1 cellular context compared by ENCODE assay signal in the genomic region with DNA sequence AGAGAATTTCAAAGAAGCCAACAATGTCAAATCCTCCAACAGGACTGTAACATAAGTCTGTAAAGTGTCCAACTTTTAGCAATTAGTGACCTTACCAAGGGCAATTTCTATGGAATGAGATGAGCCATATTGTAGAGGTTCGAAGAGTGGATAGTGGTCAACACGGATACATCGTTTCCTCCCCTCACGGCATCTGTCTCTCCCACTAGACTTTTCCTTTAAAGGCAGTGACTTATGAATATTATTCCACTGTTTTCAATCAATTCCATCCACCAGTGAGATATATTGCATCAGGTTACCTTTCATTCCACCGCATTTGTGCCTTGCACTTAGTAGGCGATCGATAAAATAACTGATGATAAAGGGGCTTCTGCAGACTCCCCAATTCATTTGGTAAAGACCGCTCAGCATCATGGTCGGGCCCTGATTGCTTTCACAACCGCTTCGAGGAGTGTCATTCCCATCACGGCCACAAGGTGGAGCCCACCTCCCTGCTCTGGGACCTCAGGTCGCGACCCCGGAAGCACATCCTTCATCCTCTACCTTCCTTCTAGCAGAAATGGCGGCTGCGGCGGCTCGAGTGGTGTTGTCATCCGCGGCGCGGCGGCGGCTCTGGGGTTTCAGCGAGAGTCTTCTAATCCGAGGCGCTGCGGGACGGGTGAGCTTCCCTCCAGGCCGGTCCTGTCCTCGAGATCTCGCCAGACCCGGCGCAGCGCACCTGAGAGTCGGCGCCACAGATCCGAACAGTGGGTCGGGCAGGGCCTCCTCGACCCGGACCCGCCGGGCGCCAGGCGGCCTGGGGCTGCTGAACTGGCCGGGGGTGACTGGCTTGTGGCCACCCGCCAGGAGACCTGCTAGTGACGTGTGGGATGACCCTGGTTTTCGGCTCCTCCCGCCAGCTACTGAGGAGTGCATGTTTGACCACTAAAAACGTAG.
TF ChIP-seq lines count a peak whose summit lies in the region.

A gene with protein sequence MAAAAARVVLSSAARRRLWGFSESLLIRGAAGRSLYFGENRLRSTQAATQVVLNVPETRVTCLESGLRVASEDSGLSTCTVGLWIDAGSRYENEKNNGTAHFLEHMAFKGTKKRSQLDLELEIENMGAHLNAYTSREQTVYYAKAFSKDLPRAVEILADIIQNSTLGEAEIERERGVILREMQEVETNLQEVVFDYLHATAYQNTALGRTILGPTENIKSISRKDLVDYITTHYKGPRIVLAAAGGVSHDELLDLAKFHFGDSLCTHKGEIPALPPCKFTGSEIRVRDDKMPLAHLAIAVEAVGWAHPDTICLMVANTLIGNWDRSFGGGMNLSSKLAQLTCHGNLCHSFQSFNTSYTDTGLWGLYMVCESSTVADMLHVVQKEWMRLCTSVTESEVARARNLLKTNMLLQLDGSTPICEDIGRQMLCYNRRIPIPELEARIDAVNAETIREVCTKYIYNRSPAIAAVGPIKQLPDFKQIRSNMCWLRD (plus strand): TSS at position 535 of the 936 bp plus-strand sequence. CDS start 25 bp downstream, at position 560.

TF ChIP-seq in HEK293, 187 proteins besides CTCF, POLR2A, EP300 and RAD21 (continued from another document and continues in another):
- TF ChIP-seq, protein P1, sequence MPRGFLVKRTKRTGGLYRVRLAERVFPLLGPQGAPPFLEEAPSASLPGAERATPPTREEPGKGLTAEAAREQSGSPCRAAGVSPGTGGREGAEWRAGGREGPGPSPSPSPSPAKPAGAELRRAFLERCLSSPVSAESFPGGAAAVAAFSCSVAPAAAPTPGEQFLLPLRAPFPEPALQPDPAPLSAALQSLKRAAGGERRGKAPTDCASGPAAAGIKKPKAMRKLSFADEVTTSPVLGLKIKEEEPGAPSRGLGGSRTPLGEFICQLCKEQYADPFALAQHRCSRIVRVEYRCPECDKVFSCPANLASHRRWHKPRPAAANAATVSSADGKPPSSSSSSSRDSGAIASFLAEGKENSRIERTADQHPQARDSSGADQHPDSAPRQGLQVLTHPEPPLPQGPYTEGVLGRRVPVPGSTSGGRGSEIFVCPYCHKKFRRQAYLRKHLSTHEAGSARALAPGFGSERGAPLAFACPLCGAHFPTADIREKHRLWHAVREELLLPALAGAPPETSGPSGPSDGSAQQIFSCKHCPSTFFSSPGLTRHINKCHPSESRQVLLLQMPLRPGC (tag by site-specific recombination; IDR thresholded peaks at IDR 0.05): 0 out of 2 replicates have a peak, but pooled peaks have one; percentile 32
- TF ChIP-seq ZNF266 (tag by site-specific recombination; IDR thresholded peaks at IDR 0.05; ENCODE audit: low read depth): no peak
- TF ChIP-seq, protein P2, sequence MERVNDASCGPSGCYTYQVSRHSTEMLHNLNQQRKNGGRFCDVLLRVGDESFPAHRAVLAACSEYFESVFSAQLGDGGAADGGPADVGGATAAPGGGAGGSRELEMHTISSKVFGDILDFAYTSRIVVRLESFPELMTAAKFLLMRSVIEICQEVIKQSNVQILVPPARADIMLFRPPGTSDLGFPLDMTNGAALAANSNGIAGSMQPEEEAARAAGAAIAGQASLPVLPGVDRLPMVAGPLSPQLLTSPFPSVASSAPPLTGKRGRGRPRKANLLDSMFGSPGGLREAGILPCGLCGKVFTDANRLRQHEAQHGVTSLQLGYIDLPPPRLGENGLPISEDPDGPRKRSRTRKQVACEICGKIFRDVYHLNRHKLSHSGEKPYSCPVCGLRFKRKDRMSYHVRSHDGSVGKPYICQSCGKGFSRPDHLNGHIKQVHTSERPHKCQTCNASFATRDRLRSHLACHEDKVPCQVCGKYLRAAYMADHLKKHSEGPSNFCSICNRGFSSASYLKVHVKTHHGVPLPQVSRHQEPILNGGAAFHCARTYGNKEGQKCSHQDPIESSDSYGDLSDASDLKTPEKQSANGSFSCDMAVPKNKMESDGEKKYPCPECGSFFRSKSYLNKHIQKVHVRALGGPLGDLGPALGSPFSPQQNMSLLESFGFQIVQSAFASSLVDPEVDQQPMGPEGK (tag by site-specific recombination; IDR thresholded peaks at IDR 0.05): peak; percentile 56
- TF ChIP-seq SP2 (tag by site-specific recombination; IDR thresholded peaks at IDR 0.05): peak; percentile 71
- TF ChIP-seq ZNF426 (tag by site-specific recombination; IDR thresholded peaks at IDR 0.05): no peak
- no peak for TF ChIP-seq ZNF223 (tag by site-specific recombination; IDR thresholded peaks at IDR 0.05)
- no peak for TF ChIP-seq ZNF560 (tag by site-specific recombination; IDR thresholded peaks at IDR 0.05; ENCODE audit: borderline replicate concordance)
- TF ChIP-seq SCRT2 (tag by site-specific recombination; IDR thresholded peaks at IDR 0.05): no peak
- no peak for TF ChIP-seq SETDB1 (IDR thresholded peaks at IDR 0.05; ENCODE audit: insufficient read length, low read length)
- TF ChIP-seq, protein P3, sequence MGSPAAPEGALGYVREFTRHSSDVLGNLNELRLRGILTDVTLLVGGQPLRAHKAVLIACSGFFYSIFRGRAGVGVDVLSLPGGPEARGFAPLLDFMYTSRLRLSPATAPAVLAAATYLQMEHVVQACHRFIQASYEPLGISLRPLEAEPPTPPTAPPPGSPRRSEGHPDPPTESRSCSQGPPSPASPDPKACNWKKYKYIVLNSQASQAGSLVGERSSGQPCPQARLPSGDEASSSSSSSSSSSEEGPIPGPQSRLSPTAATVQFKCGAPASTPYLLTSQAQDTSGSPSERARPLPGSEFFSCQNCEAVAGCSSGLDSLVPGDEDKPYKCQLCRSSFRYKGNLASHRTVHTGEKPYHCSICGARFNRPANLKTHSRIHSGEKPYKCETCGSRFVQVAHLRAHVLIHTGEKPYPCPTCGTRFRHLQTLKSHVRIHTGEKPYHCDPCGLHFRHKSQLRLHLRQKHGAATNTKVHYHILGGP (tag by site-specific recombination; IDR thresholded peaks at IDR 0.05): no peak
- TF ChIP-seq, protein P4, sequence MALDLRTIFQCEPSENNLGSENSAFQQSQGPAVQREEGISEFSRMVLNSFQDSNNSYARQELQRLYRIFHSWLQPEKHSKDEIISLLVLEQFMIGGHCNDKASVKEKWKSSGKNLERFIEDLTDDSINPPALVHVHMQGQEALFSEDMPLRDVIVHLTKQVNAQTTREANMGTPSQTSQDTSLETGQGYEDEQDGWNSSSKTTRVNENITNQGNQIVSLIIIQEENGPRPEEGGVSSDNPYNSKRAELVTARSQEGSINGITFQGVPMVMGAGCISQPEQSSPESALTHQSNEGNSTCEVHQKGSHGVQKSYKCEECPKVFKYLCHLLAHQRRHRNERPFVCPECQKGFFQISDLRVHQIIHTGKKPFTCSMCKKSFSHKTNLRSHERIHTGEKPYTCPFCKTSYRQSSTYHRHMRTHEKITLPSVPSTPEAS (tag by site-specific recombination; IDR thresholded peaks at IDR 0.05): no peak
- no peak for TF ChIP-seq ZNF561 (tag by site-specific recombination; IDR thresholded peaks at IDR 0.05; ENCODE audit: borderline replicate concordance)
- peak; percentile 74 for TF ChIP-seq SP7 (tag by site-specific recombination; IDR thresholded peaks at IDR 0.05)
- no peak for TF ChIP-seq ZNF433 (tag by site-specific recombination; IDR thresholded peaks at IDR 0.05; ENCODE audit: low read depth)
- TF ChIP-seq, protein P5, sequence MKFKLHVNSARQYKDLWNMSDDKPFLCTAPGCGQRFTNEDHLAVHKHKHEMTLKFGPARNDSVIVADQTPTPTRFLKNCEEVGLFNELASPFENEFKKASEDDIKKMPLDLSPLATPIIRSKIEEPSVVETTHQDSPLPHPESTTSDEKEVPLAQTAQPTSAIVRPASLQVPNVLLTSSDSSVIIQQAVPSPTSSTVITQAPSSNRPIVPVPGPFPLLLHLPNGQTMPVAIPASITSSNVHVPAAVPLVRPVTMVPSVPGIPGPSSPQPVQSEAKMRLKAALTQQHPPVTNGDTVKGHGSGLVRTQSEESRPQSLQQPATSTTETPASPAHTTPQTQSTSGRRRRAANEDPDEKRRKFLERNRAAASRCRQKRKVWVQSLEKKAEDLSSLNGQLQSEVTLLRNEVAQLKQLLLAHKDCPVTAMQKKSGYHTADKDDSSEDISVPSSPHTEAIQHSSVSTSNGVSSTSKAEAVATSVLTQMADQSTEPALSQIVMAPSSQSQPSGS (tag by site-specific recombination; IDR thresholded peaks at IDR 0.05; ENCODE audit: low read depth): no peak; the same call in 1 of the 2 replicates
- no peak for TF ChIP-seq ZNF169 (tag by site-specific recombination; IDR thresholded peaks at IDR 0.05)
- TF ChIP-seq ZNF248 (tag by site-specific recombination; IDR thresholded peaks at IDR 0.05): no peak
- no peak for TF ChIP-seq ZNF354C (tag by site-specific recombination; IDR thresholded peaks at IDR 0.05; ENCODE audit: borderline replicate concordance, low read depth)
- no peak for TF ChIP-seq KLF7 (tag by site-specific recombination; IDR thresholded peaks at IDR 0.05; ENCODE audit: borderline replicate concordance)
- TF ChIP-seq, protein P6, sequence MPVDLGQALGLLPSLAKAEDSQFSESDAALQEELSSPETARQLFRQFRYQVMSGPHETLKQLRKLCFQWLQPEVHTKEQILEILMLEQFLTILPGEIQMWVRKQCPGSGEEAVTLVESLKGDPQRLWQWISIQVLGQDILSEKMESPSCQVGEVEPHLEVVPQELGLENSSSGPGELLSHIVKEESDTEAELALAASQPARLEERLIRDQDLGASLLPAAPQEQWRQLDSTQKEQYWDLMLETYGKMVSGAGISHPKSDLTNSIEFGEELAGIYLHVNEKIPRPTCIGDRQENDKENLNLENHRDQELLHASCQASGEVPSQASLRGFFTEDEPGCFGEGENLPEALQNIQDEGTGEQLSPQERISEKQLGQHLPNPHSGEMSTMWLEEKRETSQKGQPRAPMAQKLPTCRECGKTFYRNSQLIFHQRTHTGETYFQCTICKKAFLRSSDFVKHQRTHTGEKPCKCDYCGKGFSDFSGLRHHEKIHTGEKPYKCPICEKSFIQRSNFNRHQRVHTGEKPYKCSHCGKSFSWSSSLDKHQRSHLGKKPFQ (tag by site-specific recombination; IDR thresholded peaks at IDR 0.05): no peak
- TF ChIP-seq, protein P7, sequence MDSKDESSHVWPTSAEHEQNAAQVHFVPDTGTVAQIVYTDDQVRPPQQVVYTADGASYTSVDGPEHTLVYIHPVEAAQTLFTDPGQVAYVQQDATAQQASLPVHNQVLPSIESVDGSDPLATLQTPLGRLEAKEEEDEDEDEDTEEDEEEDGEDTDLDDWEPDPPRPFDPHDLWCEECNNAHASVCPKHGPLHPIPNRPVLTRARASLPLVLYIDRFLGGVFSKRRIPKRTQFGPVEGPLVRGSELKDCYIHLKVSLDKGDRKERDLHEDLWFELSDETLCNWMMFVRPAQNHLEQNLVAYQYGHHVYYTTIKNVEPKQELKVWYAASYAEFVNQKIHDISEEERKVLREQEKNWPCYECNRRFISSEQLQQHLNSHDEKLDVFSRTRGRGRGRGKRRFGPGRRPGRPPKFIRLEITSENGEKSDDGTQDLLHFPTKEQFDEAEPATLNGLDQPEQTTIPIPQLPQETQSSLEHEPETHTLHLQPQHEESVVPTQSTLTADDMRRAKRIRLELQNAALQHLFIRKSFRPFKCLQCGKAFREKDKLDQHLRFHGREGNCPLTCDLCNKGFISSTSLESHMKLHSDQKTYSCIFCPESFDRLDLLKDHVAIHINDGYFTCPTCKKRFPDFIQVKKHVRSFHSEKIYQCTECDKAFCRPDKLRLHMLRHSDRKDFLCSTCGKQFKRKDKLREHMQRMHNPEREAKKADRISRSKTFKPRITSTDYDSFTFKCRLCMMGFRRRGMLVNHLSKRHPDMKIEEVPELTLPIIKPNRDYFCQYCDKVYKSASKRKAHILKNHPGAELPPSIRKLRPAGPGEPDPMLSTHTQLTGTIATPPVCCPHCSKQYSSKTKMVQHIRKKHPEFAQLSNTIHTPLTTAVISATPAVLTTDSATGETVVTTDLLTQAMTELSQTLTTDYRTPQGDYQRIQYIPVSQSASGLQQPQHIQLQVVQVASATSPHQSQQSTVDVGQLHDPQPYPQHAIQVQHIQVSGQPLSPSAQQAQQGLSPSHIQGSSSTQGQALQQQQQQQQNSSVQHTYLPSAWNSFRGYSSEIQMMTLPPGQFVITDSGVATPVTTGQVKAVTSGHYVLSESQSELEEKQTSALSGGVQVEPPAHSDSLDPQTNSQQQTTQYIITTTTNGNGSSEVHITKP (tag by site-specific recombination; IDR thresholded peaks at IDR 0.05): peak; percentile 68
- 0 out of 2 replicates have a peak, but pooled peaks have one; percentile 38 for TF ChIP-seq ZNF558 (tag by site-specific recombination; IDR thresholded peaks at IDR 0.05)
- no peak for TF ChIP-seq ZNF530 (tag by site-specific recombination; IDR thresholded peaks at IDR 0.05; ENCODE audit: low read depth)
- no peak for TF ChIP-seq ZNF16 (tag by site-specific recombination; IDR thresholded peaks at IDR 0.05; ENCODE audit: low read depth)
- TF ChIP-seq MEIS1 (CRISPR knock-in tag; IDR thresholded peaks at IDR 0.05; ENCODE audit: borderline replicate concordance): no peak; the same call in 1 of the 2 replicates
- TF ChIP-seq PRDM1 (tag by site-specific recombination; IDR thresholded peaks at IDR 0.05): no peak
- TF ChIP-seq, protein P8, sequence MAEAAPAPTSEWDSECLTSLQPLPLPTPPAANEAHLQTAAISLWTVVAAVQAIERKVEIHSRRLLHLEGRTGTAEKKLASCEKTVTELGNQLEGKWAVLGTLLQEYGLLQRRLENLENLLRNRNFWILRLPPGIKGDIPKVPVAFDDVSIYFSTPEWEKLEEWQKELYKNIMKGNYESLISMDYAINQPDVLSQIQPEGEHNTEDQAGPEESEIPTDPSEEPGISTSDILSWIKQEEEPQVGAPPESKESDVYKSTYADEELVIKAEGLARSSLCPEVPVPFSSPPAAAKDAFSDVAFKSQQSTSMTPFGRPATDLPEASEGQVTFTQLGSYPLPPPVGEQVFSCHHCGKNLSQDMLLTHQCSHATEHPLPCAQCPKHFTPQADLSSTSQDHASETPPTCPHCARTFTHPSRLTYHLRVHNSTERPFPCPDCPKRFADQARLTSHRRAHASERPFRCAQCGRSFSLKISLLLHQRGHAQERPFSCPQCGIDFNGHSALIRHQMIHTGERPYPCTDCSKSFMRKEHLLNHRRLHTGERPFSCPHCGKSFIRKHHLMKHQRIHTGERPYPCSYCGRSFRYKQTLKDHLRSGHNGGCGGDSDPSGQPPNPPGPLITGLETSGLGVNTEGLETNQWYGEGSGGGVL (tag by site-specific recombination; IDR thresholded peaks at IDR 0.05): no peak
- TF ChIP-seq ZNF184 (tag by site-specific recombination; IDR thresholded peaks at IDR 0.05): no peak
- no peak for TF ChIP-seq IKZF3 (tag by site-specific recombination; IDR thresholded peaks at IDR 0.05)
- no peak for TF ChIP-seq ZNF792 (tag by site-specific recombination; IDR thresholded peaks at IDR 0.05)
- TF ChIP-seq, protein P9, sequence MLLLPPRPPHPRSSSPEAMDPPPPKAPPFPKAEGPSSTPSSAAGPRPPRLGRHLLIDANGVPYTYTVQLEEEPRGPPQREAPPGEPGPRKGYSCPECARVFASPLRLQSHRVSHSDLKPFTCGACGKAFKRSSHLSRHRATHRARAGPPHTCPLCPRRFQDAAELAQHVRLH (tag by site-specific recombination; IDR thresholded peaks at IDR 0.05): peak; percentile 99
- no peak for TF ChIP-seq ZNF785 (tag by site-specific recombination; IDR thresholded peaks at IDR 0.05)
- TF ChIP-seq KLF8 (tag by site-specific recombination; IDR thresholded peaks at IDR 0.05): peak; percentile 70
- TF ChIP-seq ZNF416 (tag by site-specific recombination; IDR thresholded peaks at IDR 0.05): no peak
- TF ChIP-seq, protein P10, sequence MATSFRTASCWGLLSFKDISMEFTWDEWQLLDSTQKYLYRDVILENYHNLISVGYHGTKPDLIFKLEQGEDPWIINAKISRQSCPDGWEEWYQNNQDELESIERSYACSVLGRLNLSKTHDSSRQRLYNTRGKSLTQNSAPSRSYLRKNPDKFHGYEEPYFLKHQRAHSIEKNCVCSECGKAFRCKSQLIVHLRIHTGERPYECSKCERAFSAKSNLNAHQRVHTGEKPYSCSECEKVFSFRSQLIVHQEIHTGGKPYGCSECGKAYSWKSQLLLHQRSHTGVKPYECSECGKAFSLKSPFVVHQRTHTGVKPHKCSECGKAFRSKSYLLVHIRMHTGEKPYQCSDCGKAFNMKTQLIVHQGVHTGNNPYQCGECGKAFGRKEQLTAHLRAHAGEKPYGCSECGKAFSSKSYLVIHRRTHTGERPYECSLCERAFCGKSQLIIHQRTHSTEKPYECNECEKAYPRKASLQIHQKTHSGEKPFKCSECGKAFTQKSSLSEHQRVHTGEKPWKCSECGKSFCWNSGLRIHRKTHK (tag by site-specific recombination; IDR thresholded peaks at IDR 0.05): no peak
